8 cellular contexts compared by ENCODE assay signal in the genomic region with DNA sequence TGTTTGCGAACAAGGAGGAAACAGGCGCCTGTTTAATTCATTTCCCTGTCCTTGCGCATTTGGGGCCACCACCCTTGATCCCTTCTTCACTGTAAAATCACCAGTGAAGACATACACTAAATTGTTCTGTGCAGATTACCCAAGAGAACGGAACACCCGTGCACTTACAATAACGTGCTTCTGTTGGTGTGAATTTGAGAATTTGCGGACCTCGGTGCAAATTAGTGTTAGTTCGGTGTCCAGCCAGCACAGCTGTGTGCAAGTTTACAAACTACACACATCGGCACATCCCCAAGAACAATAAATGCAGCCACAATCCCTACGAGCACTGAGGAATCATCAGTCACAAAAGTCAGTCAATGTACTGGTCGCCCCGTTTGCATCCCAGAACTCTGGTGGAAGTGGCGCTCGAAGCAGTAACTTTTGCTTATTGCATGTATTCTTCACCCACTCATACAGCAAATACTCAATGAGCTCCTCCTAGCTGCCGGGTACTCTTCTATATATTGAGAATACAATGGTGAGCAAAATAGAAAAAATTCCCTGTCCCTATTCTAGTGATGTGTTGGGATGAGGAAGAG. TPM values are rescaled to one million over a fixed set of nuclear protein-coding genes. Genes with fewer than 3 reads are reported as not detected.
DNase-seq lines count a peak whose midpoint lies in the region; ATAC-seq lines count a peak whose summit lies in the region.

No MANE protein-coding gene starts in this region.

- no peaks in the 10 kb centered on the region for H3K9me3 ChIP-seq in duodenal mucosa (ENCODE audit: control insufficient read depth in 1 of 2, low read length in 2 of 2)

- H3K4me3 ChIP-seq in duodenal mucosa (ENCODE audit: low read depth in 1 of 2, low read length in 2 of 2): peak overlapping the region; percentile 84 to 95

- H3K36me3 ChIP-seq in duodenal mucosa (ENCODE audit: control insufficient read depth in 1 of 2, insufficient read depth in 2 of 2, low read length in 2 of 2): no peaks in the 10 kb centered on the region

- no peak overlapping the region for H3K27ac ChIP-seq in duodenal mucosa (ENCODE audit: low read depth, low read length)

- peak; percentile 7 for DNase-seq in SKM-1 treated with dmso at 0.1 percent for 144 hours (lab: John Stamatoyannopoulos, UW; ENCODE audit: unreplicated experiment)
- DNase-seq in SKM-1 (lab: John Stamatoyannopoulos, UW; ENCODE audit: unreplicated experiment): no peak
- DNase-seq in NCI-H69 (lab: John Stamatoyannopoulos, UW): peak; percentile 55
- DNase-seq in myocyte (ENCODE audit: low read depth): peak; percentile 28
- no peak for DNase-seq in germinal center (ENCODE audit: low spot score)
- no peak for DNase-seq in activated effector memory CD4-positive, alpha-beta T cell treated with anti-CD3 and anti-CD28 coated beads, Interleukin-2, amount 50 U/mL, for 16 hours

- peaks cover 8 to 18% of the 10 kb centered on the region in 2 donors for H3K4me1 ChIP-seq in duodenal mucosa (ENCODE audit: control insufficient read depth in 1 of 2, insufficient read depth in 2 of 2, low read length in 2 of 2)

- H3K27me3 ChIP-seq in duodenal mucosa (ENCODE audit: control insufficient read depth in 1 of 2, insufficient read depth in 2 of 2, low read length in 2 of 2): no peaks in the 10 kb centered on the region

- ATAC-seq in HG03135 (IDR thresholded peaks at IDR 0.05; ENCODE audit: unreplicated experiment): no peak

- H3K9ac ChIP-seq in duodenal mucosa (ENCODE audit: low read depth in 1 of 2, low read length in 2 of 2): peak overlapping the region; percentile 40 to 48

RNA-seq across cellular contexts. Expression of gene CNOT4, which starts 0.8 kb away (rescaled TPM):
- 20.7 and 21.7 TPM in 2 replicates for total RNA-seq in myocyte
- 14.4 TPM for polyA plus RNA-seq in myocyte (2012)

RNA-seq across cellular contexts. Expression of gene NUP205, which starts 47.0 kb away (rescaled TPM):
- total RNA-seq in myocyte: 32.2 and 33.9 TPM in 2 replicates
- 12.1 TPM for polyA plus RNA-seq in myocyte (2012)

Comparison
In these comparisons a context has a peak if more than half of its experiments do, and no peak if none do; other contexts are left out.
1. DNase-seq: peak in SKM-1 treated with dmso at 0.1 percent for 144 hours (single experiment), NCI-H69 (single experiment) and myocyte (single experiment); none in SKM-1 (single experiment), germinal center (single experiment) and activated effector memory CD4-positive, alpha-beta T cell treated with anti-CD3 and anti-CD28 coated beads, Interleukin-2, amount 50 U/mL, for 16 hours (single experiment).